3 cellular contexts compared by ENCODE assay signal in the genomic region with DNA sequence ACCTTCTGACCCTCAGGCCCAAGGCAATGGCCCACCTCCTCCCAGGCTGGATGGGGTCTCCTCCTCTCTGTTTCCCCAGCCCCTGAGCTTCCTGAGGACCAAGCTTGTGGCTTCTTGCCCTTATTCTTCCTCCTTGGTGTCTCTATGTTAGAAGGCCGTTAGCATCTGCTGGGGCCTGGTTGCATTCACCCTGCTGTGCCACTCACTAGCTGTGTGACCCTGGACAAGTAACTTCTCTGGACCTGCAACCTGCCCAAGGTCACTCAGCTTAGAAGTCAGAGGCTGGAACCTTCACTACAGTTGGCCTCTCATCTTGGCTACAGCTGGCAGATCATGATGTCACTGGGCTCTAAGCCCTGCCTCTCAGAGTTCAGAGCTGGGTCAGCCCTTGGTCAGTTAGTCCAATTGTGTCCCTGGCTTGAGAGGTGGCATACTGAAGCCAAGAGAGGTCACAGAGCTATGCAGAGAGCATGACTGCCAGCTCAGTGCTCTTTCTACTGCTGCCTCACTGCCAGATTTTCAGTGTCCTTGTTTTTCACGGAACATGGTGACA.
A peak's percentile ranks its signal among the peaks of the same experiment; 100 is the strongest.
TF ChIP-seq lines count a peak whose summit lies in the region.

No MANE protein-coding gene starts in this region.

TF ChIP-seq in SK-N-SH, 30 proteins besides CTCF, POLR2A, EP300 and RAD21:
- TF ChIP-seq, protein P1, sequence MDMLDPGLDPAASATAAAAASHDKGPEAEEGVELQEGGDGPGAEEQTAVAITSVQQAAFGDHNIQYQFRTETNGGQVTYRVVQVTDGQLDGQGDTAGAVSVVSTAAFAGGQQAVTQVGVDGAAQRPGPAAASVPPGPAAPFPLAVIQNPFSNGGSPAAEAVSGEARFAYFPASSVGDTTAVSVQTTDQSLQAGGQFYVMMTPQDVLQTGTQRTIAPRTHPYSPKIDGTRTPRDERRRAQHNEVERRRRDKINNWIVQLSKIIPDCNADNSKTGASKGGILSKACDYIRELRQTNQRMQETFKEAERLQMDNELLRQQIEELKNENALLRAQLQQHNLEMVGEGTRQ (IDR thresholded peaks at IDR 0.05; ENCODE audit: borderline replicate concordance, low read depth, low read length) = no peak
- no peak for TF ChIP-seq POLR2AphosphoS5 (IDR thresholded peaks at IDR 0.05; ENCODE audit: low read depth, low read length)
- no peak for TF ChIP-seq SIN3A (IDR thresholded peaks at IDR 0.05; ENCODE audit: borderline replicate concordance, low read depth, low read length)
- peak; percentile 62; the same call in 1 of the 2 replicates for TF ChIP-seq RXRA (IDR thresholded peaks at IDR 0.05; ENCODE audit: borderline replicate concordance, low read depth)
TF ChIP-seq in SK-N-SH: peak in this region for 1.

TF ChIP-seq in SK-N-SH treated with all-trans-retinoic acid at 6 μM for 48 hours, 23 proteins besides CTCF, POLR2A, EP300 and RAD21:
- TF ChIP-seq ZFP30 (CRISPR knock-in tag; IDR thresholded peaks at IDR 0.05) (no peak), PPARA (CRISPR knock-in tag; IDR thresholded peaks at IDR 0.05; ENCODE audit: borderline replicate concordance) (no peak), ZNF70 (CRISPR knock-in tag; IDR thresholded peaks at IDR 0.05) (no peak), ARNTL (CRISPR knock-in tag; IDR thresholded peaks at IDR 0.05; ENCODE audit: borderline replicate concordance, low read depth) (no peak), TCF4 (CRISPR knock-in tag; IDR thresholded peaks at IDR 0.05; ENCODE audit: borderline replicate concordance) (no peak), OSR1 (CRISPR knock-in tag; IDR thresholded peaks at IDR 0.05) (no peak)
- TF ChIP-seq, protein P2, sequence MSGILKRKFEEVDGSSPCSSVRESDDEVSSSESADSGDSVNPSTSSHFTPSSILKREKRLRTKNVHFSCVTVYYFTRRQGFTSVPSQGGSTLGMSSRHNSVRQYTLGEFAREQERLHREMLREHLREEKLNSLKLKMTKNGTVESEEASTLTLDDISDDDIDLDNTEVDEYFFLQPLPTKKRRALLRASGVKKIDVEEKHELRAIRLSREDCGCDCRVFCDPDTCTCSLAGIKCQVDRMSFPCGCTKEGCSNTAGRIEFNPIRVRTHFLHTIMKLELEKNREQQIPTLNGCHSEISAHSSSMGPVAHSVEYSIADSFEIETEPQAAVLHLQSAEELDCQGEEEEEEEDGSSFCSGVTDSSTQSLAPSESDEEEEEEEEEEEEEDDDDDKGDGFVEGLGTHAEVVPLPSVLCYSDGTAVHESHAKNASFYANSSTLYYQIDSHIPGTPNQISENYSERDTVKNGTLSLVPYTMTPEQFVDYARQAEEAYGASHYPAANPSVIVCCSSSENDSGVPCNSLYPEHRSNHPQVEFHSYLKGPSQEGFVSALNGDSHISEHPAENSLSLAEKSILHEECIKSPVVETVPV (CRISPR knock-in tag; IDR thresholded peaks at IDR 0.05) = no peak
- TF ChIP-seq, protein P3, sequence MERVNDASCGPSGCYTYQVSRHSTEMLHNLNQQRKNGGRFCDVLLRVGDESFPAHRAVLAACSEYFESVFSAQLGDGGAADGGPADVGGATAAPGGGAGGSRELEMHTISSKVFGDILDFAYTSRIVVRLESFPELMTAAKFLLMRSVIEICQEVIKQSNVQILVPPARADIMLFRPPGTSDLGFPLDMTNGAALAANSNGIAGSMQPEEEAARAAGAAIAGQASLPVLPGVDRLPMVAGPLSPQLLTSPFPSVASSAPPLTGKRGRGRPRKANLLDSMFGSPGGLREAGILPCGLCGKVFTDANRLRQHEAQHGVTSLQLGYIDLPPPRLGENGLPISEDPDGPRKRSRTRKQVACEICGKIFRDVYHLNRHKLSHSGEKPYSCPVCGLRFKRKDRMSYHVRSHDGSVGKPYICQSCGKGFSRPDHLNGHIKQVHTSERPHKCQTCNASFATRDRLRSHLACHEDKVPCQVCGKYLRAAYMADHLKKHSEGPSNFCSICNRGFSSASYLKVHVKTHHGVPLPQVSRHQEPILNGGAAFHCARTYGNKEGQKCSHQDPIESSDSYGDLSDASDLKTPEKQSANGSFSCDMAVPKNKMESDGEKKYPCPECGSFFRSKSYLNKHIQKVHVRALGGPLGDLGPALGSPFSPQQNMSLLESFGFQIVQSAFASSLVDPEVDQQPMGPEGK (CRISPR knock-in tag; IDR thresholded peaks at IDR 0.05; ENCODE audit: borderline replicate concordance) = no peak
- TF ChIP-seq, protein P4, sequence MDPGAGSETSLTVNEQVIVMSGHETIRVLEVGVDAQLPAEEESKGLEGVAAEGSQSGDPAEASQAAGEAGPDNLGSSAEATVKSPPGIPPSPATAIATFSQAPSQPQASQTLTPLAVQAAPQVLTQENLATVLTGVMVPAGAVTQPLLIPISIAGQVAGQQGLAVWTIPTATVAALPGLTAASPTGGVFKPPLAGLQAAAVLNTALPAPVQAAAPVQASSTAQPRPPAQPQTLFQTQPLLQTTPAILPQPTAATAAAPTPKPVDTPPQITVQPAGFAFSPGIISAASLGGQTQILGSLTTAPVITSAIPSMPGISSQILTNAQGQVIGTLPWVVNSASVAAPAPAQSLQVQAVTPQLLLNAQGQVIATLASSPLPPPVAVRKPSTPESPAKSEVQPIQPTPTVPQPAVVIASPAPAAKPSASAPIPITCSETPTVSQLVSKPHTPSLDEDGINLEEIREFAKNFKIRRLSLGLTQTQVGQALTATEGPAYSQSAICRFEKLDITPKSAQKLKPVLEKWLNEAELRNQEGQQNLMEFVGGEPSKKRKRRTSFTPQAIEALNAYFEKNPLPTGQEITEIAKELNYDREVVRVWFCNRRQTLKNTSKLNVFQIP (CRISPR knock-in tag; IDR thresholded peaks at IDR 0.05; ENCODE audit: borderline replicate concordance, low read depth) = no peak

TF ChIP-seq in HepG2, 621 proteins besides CTCF, POLR2A, EP300 and RAD21 (continues in another document):
- TF ChIP-seq, protein P5, sequence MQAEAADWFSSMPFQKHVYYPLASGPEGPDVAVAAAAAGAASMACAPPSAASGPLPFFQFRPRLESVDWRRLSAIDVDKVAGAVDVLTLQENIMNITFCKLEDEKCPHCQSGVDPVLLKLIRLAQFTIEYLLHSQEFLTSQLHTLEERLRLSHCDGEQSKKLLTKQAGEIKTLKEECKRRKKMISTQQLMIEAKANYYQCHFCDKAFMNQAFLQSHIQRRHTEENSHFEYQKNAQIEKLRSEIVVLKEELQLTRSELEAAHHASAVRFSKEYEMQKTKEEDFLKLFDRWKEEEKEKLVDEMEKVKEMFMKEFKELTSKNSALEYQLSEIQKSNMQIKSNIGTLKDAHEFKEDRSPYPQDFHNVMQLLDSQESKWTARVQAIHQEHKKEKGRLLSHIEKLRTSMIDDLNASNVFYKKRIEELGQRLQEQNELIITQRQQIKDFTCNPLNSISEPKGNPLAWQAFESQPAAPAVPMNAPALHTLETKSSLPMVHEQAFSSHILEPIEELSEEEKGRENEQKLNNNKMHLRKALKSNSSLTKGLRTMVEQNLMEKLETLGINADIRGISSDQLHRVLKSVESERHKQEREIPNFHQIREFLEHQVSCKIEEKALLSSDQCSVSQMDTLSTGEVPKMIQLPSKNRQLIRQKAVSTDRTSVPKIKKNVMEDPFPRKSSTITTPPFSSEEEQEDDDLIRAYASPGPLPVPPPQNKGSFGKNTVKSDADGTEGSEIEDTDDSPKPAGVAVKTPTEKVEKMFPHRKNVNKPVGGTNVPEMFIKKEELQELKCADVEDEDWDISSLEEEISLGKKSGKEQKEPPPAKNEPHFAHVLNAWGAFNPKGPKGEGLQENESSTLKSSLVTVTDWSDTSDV (CRISPR knock-in tag; IDR thresholded peaks at IDR 0.05) = no peak
- TF ChIP-seq KMT2B (CRISPR knock-in tag; IDR thresholded peaks at IDR 0.05) = no peak
- TF ChIP-seq, protein P1 (IDR thresholded peaks at IDR 0.05; ENCODE audit: low read depth, low read length) = no peak
- TF ChIP-seq, protein P1 (CRISPR knock-in tag; IDR thresholded peaks at IDR 0.05; ENCODE audit: borderline replicate concordance) = no peak
- TF ChIP-seq HMG20A (CRISPR knock-in tag; IDR thresholded peaks at IDR 0.05; ENCODE audit: borderline replicate concordance) = peak; percentile 60; the same call in 1 of the 2 replicates
- peak; percentile 24; the same call in 1 of the 2 replicates for TF ChIP-seq GABPB1 (CRISPR knock-in tag; IDR thresholded peaks at IDR 0.05)
- 0 out of 2 replicates have a peak, but pooled peaks have one; percentile 22 for TF ChIP-seq MEF2D (CRISPR knock-in tag; IDR thresholded peaks at IDR 0.05)
- TF ChIP-seq ZNF430 (CRISPR knock-in tag; IDR thresholded peaks at IDR 0.05) = no peak
- no peak for TF ChIP-seq ZNF570 (CRISPR knock-in tag; IDR thresholded peaks at IDR 0.05; ENCODE audit: borderline replicate concordance)
- TF ChIP-seq RXRB (CRISPR knock-in tag; IDR thresholded peaks at IDR 0.05; ENCODE audit: borderline replicate concordance) = peak; percentile 77; the same call in 1 of the 2 replicates
- TF ChIP-seq, protein P6, sequence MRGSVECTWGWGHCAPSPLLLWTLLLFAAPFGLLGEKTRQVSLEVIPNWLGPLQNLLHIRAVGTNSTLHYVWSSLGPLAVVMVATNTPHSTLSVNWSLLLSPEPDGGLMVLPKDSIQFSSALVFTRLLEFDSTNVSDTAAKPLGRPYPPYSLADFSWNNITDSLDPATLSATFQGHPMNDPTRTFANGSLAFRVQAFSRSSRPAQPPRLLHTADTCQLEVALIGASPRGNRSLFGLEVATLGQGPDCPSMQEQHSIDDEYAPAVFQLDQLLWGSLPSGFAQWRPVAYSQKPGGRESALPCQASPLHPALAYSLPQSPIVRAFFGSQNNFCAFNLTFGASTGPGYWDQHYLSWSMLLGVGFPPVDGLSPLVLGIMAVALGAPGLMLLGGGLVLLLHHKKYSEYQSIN (CRISPR knock-in tag; IDR thresholded peaks at IDR 0.05; ENCODE audit: borderline replicate concordance) = no peak
- no peak for TF ChIP-seq NAIF1 (CRISPR knock-in tag; IDR thresholded peaks at IDR 0.05; ENCODE audit: borderline replicate concordance)
- peak; percentile 51 for TF ChIP-seq TEAD3 (CRISPR knock-in tag; optimal IDR thresholded peaks at IDR 0.05; ENCODE audit: borderline replicate concordance)
- TF ChIP-seq SP2 (CRISPR knock-in tag; IDR thresholded peaks at IDR 0.05) = no peak
- no peak for TF ChIP-seq SOX6 (IDR thresholded peaks at IDR 0.05)
- TF ChIP-seq SOX6 (CRISPR knock-in tag; IDR thresholded peaks at IDR 0.05) = peak; percentile 28; the same call in 1 of the 2 replicates
- no peak for TF ChIP-seq SP140L (CRISPR knock-in tag; IDR thresholded peaks at IDR 0.05; ENCODE audit: borderline replicate concordance)
- TF ChIP-seq, protein P7, sequence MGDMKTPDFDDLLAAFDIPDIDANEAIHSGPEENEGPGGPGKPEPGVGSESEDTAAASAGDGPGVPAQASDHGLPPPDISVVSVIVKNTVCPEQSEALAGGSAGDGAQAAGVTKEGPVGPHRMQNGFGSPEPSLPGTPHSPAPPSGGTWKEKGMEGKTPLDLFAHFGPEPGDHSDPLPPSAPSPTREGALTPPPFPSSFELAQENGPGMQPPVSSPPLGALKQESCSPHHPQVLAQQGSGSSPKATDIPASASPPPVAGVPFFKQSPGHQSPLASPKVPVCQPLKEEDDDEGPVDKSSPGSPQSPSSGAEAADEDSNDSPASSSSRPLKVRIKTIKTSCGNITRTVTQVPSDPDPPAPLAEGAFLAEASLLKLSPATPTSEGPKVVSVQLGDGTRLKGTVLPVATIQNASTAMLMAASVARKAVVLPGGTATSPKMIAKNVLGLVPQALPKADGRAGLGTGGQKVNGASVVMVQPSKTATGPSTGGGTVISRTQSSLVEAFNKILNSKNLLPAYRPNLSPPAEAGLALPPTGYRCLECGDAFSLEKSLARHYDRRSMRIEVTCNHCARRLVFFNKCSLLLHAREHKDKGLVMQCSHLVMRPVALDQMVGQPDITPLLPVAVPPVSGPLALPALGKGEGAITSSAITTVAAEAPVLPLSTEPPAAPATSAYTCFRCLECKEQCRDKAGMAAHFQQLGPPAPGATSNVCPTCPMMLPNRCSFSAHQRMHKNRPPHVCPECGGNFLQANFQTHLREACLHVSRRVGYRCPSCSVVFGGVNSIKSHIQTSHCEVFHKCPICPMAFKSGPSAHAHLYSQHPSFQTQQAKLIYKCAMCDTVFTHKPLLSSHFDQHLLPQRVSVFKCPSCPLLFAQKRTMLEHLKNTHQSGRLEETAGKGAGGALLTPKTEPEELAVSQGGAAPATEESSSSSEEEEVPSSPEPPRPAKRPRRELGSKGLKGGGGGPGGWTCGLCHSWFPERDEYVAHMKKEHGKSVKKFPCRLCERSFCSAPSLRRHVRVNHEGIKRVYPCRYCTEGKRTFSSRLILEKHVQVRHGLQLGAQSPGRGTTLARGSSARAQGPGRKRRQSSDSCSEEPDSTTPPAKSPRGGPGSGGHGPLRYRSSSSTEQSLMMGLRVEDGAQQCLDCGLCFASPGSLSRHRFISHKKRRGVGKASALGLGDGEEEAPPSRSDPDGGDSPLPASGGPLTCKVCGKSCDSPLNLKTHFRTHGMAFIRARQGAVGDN (CRISPR knock-in tag; IDR thresholded peaks at IDR 0.05) = peak; percentile 0; the same call in 1 of the 2 replicates
- TF ChIP-seq RXRA (CRISPR knock-in tag; IDR thresholded peaks at IDR 0.05) = peak; percentile 84
- peak; percentile 54; the same call in 1 of the 2 replicates for TF ChIP-seq RCOR2 (CRISPR knock-in tag; IDR thresholded peaks at IDR 0.05)
- TF ChIP-seq, protein P8, sequence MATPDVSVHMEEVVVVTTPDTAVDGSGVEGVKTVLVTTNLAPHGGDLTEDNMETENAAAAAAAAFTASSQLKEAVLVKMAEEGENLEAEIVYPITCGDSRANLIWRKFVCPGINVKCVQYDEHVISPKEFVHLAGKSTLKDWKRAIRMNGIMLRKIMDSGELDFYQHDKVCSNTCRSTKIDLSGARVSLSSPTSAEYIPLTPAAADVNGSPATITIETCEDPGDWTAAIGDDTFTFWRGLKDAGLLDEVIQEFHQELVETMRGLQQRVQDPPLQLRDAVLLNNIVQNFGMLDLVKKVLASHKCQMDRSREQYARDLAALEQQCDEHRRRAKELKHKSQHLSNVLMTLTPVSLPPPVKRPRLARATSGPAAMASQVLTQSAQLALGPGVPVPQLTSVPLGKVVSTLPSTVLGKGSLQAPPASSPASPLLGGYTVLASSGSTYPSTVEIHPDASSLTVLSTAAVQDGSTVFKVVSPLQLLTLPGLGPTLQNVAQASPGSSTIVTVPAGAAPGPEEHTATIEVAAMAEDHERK (CRISPR knock-in tag; IDR thresholded peaks at IDR 0.05; ENCODE audit: low read depth) = no peak
- TF ChIP-seq ZNF879 (CRISPR knock-in tag; IDR thresholded peaks at IDR 0.05) = no peak
- TF ChIP-seq RFX5 (IDR thresholded peaks at IDR 0.05; ENCODE audit: low read depth, low read length) = peak; percentile 47; the same call in 1 of the 2 replicates
- no peak for TF ChIP-seq RBFOX2 (IDR thresholded peaks at IDR 0.05; ENCODE audit: low read depth, low read length)
- TF ChIP-seq ZNF234 (CRISPR knock-in tag; conservative IDR thresholded peaks at IDR 0.05) = no peak
- TF ChIP-seq HOXD1 (CRISPR knock-in tag; IDR thresholded peaks at IDR 0.05) = no peak
- TF ChIP-seq GATAD2A (CRISPR knock-in tag; IDR thresholded peaks at IDR 0.05) = 0 out of 2 replicates have a peak, but pooled peaks have one; percentile 30
- no peak for TF ChIP-seq IRX3 (CRISPR knock-in tag; IDR thresholded peaks at IDR 0.05; ENCODE audit: borderline replicate concordance, low read depth)
